Comparison of ENCODE assay signal across 6 cellular contexts in the genomic region with DNA sequence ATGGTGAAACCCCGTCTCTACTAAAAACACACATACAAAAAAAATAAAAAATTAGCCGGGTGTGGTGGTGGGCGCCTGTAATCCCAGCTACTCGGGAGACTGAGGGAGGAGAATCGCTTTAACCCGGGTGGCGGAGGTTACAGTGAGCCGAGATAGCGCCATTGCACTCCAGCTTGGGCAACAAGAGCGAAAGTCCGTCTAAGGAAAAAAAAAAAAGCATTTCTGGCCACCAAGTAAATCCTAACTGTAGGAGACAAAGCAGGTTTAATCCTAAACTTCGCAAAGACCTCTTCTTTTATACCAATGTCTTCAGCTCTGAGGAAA. TPM values are rescaled to one million over a fixed set of nuclear protein-coding genes. Genes with fewer than 3 reads are reported as not detected.
DNase-seq lines count a peak whose midpoint lies in the region; ATAC-seq, FAIRE-seq and TF ChIP-seq lines count a peak whose summit lies in the region.
"Not testable (repeated sequence)": the region's sequence is repeated elsewhere in the genome, so short reads cannot be mapped to it uniquely, and the experiment has no call there.

No MANE protein-coding gene starts in this region.

- not testable (repeated sequence) for H3K4me1 ChIP-seq in iPS-18a (ENCODE audit: control insufficient read depth, low read depth, low read length)
- H3K4me1 ChIP-seq in pancreas, result peaks cover 0 to 15% (median 9%) of the 10 kb centered on the region in 3 donors

- POLR2A ChIA-PET in activated B cell treated with CpG ODN at 0.5 μM for 24 hours (lab: Charles Lee), result interaction anchor here (0.6 to 5.5 kb wide), 18 partner anchors 8 to 232 kb away, joined by 3 to 68 read pairs (median 8); a partner anchor contains a TSS

- H3K36me3 ChIP-seq in iPS-18a (ENCODE audit: control insufficient read depth, low read depth, low read length); pancreas: not testable (repeated sequence)

- intact Hi-C loops in activated B cell treated with CpG ODN at 0.5 μM for 24 hours (cut with micrococcal nuclease), result loop anchor here (2.0 kb wide), 2 partner anchors 142 to 232 kb away; a partner anchor contains a TSS
- intact Hi-C loops in pancreas (cut with DNase I), result not testable (repeated sequence)

- H3K27me3 ChIP-seq in HL-60 (ENCODE audit: insufficient read depth, poor library complexity, severe bottlenecking); iPS-18a (ENCODE audit: control insufficient read depth, insufficient read depth, low read length); pancreas: not testable (repeated sequence)

- CTCF ChIA-PET in activated B cell treated with CpG ODN at 0.5 μM for 24 hours (lab: Charles Lee), result interaction anchor here (0.6 to 2.1 kb wide), 4 partner anchors 8 to 167 kb away, joined by 3 to 12 read pairs (median 6); no protein-coding TSS in a partner anchor

- not testable (repeated sequence) for FAIRE-seq in pancreas (lab: Jason Lieb, UNC)

- not testable (repeated sequence) for H3K9me3 ChIP-seq in iPS-18a (ENCODE audit: control insufficient read depth, low read depth, low read length); pancreas

- H3K27ac ChIP-seq in 22Rv1 (peak overlapping the region; percentile 75; the same call in 1 of the 2 replicates), pancreas (peak overlapping the region in 1 of 4 donors; percentile 83)
- not testable (repeated sequence) for H3K27ac ChIP-seq in HL-60 (replicated peaks); iPS-18a (ENCODE audit: low read length)

- H3K27me3 Mint-ChIP-seq in activated B cell treated with CpG ODN at 0.5 μM for 24 hours; chondrocyte (ENCODE audit: low read depth): not testable (repeated sequence)

- H3K36me3 Mint-ChIP-seq in activated B cell treated with CpG ODN at 0.5 μM for 24 hours (ENCODE audit: low read depth), result peaks cover 43% of the 10 kb centered on the region
- not testable (repeated sequence) for H3K36me3 Mint-ChIP-seq in chondrocyte (ENCODE audit: low read depth)

- not testable (repeated sequence) for H3K9me3 Mint-ChIP-seq in activated B cell treated with CpG ODN at 0.5 μM for 24 hours; chondrocyte (ENCODE audit: low read depth)

- not testable (repeated sequence) for ATAC-seq in activated B cell treated with CpG ODN at 0.5 μM for 24 hours (ENCODE audit: low read depth); pancreas

- H3K4me3 Mint-ChIP-seq in activated B cell treated with CpG ODN at 0.5 μM for 24 hours (peak overlapping the region; percentile 98), chondrocyte (ENCODE audit: unreplicated experiment) (peak overlapping the region; percentile 92)

- TF ChIP-seq CTCF in 22Rv1 (IDR thresholded peaks at IDR 0.05); HL-60 (IDR thresholded peaks at IDR 0.05; ENCODE audit: insufficient read depth, low read length); activated B cell treated with CpG ODN at 0.5 μM for 24 hours (IDR thresholded peaks at IDR 0.05); chondrocyte (IDR thresholded peaks at IDR 0.05); pancreas (IDR thresholded peaks at IDR 0.05): not testable (repeated sequence)

- peaks cover 38% of the 10 kb centered on the region for H3K4me1 Mint-ChIP-seq in activated B cell treated with CpG ODN at 0.5 μM for 24 hours
- peaks cover 26% of the 10 kb centered on the region for H3K4me1 Mint-ChIP-seq in chondrocyte (ENCODE audit: low read depth)

- DNase-seq in HL-60 (ENCODE audit: low read depth in 1 of 2, low spot score in 1 of 2); activated B cell treated with CpG ODN at 0.5 μM for 24 hours; chondrocyte (ENCODE audit: low spot score); pancreas: not testable (repeated sequence)

- H3K4me3 ChIP-seq in HL-60 (replicated peaks; ENCODE audit: insufficient read depth, low read length) (peak overlapping the region; percentile 93), iPS-18a (ENCODE audit: low read length) (peak overlapping the region; percentile 85), pancreas (peak overlapping the region in 3 of 4 donors; percentile 45 to 86 (median 81))

- peak overlapping the region; percentile 98 for H3K27ac Mint-ChIP-seq in activated B cell treated with CpG ODN at 0.5 μM for 24 hours
- H3K27ac Mint-ChIP-seq in chondrocyte (ENCODE audit: unreplicated experiment), result peak overlapping the region; percentile 95

- peak overlapping the region; percentile 73 for H3K9ac ChIP-seq in iPS-18a (ENCODE audit: low read length)

- 41 to 44% methylated on average over 12 of the region's 12 CpGs for WGBS in pancreas, 2 donors

RNA-seq across cellular contexts. Expression of a gene that starts 0.9 kb away (rescaled TPM):
- total RNA-seq in activated B cell treated with CpG ODN at 0.5 μM for 24 hours (30.0 and 30.7 TPM in 2 replicates), chondrocyte (55.7 to 78.6 TPM (median 58.6 TPM) in 3 replicates), pancreas (10 to 100 TPM; 21.7 to 43.4 (median 31.0) TPM)
- polyA plus RNA-seq in pancreas, result 10 to 100 TPM; 15.7 to 16.2 TPM

RNA-seq across cellular contexts. Expression of a gene that starts 17.0 kb away (rescaled TPM):
- total RNA-seq in activated B cell treated with CpG ODN at 0.5 μM for 24 hours (128 and 145 TPM in 2 replicates), chondrocyte (1.6 to 2.4 TPM (median 2.1 TPM) in 3 replicates), pancreas (100 to 1,000 TPM in 1 of 6 donors, 10 to 100 TPM in 5; 57.7 to 109 (median 69.7) TPM)
- 100 to 1,000 TPM; 137 to 150 TPM for polyA plus RNA-seq in pancreas

RNA-seq across cellular contexts. Expression of a gene that starts 21.4 kb away (rescaled TPM):
- 228 and 265 TPM in 2 replicates for total RNA-seq in activated B cell treated with CpG ODN at 0.5 μM for 24 hours
- 119 to 155 TPM (median 144 TPM) in 3 replicates for total RNA-seq in chondrocyte
- 100 to 1,000 TPM; 127 to 447 (median 246) TPM for total RNA-seq in pancreas
- 100 to 1,000 TPM; 141 to 246 TPM for polyA plus RNA-seq in pancreas

RNA-seq across cellular contexts. Expression of a gene that starts 23.9 kb away (rescaled TPM):
- total RNA-seq in activated B cell treated with CpG ODN at 0.5 μM for 24 hours, result 8.8 and 11.4 TPM in 2 replicates
- 1.8 to 2.4 TPM in 2 of 3 replicates, not detected in the other for total RNA-seq in chondrocyte
- total RNA-seq in pancreas, result 10 to 100 TPM in 3 of 6 donors, 1 to 10 TPM in 3; 8.3 to 14.2 (median 11.1) TPM
- polyA plus RNA-seq in pancreas, result 10 to 100 TPM; 27.7 to 29.5 TPM

RNA-seq across cellular contexts. Expression of a gene that starts 35.2 kb away (rescaled TPM):
- 104 and 108 TPM in 2 replicates for total RNA-seq in activated B cell treated with CpG ODN at 0.5 μM for 24 hours
- 76.3 to 93.9 TPM (median 89.4 TPM) in 3 replicates for total RNA-seq in chondrocyte
- 10 to 100 TPM; 53.5 to 94.1 (median 60.2) TPM for total RNA-seq in pancreas
- polyA plus RNA-seq in pancreas, result 100 to 1,000 TPM in 1 of 2 donors, 10 to 100 TPM in 1; 92.6 to 104 TPM

Comparison
In these comparisons a context has a peak if more than half of its experiments do, and no peak if none do; other contexts are left out.
1. RNA of a gene that starts 17.0 kb away (total RNA-seq): 128 to 145 TPM in activated B cell treated with CpG ODN at 0.5 μM for 24 hours and 57.7 to 109 TPM in pancreas; 1.6 to 2.4 TPM in chondrocyte; every median in the first group is over 10 times any median in the second.
2. Peak in every context shown above with its lines, with median percentiles within 50 percentile points of each other: H3K4me3 ChIP-seq.